ENCODE assay signal across 8 cellular contexts in the genomic region with DNA sequence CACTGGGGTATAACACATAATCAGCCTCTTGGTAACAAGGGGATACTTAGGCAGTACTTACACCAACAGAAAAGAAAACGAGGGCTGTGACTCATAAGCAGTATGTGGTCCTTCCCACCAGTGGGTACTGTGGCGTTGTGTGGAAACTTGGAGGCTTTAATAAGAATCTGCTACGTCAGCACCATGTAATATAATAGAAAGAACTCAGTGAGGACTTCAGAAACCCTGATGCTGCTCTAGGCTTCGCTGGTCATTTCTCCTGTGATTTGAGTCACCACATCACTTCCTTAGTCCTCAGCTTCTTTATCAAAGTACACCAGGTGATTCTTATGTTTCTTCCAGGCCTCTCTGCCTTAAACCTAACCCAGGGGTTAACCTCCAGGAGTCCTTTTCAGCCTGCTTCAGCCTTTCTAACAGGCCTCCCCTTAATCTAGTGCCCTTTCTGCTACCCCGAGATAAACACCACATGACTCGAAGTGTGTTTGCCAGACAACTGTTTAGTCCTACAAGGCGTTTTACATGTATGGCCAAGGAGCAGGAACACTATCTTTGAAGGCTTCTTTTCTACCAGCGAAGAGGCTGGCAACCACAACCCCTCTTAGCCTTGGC.
DNase-seq lines count a peak whose midpoint lies in the region; ATAC-seq and TF ChIP-seq lines count a peak whose summit lies in the region.

No MANE protein-coding gene starts in this region.

- ATAC-seq in GM19463 (IDR thresholded peaks at IDR 0.05; ENCODE audit: unreplicated experiment): peak; percentile 57
- ATAC-seq in HG03575 (IDR thresholded peaks at IDR 0.05; ENCODE audit: extremely low read depth, insufficient number of reproducible peaks, low FRiP score, unreplicated experiment): peak; percentile 65

- TF ChIP-seq CTCF in AG10803 (conservative IDR thresholded peaks at IDR 0.05; ENCODE audit: low read length): peak; percentile 42

- DNase-seq in AG10803 (ENCODE audit: low read depth): peak; percentile 81
- peak; percentile 51 for DNase-seq in activated T-cell treated with anti-CD3 and anti-CD28 coated beads, Interleukin-2, amount 50 U/mL, for 1 hour
- DNase-seq in glomerular endothelial cell (ENCODE audit: extremely low read depth, low read depth, low spot score): peak; percentile 68
- peak; percentile 62 to 67 for DNase-seq in stimulated activated CD4-positive, alpha-beta T cell treated with anti-CD3 and anti-CD28 coated beads, Interleukin-2, amount 100 ng/mL, for 24 hours
- no peak for DNase-seq in NCI-H2107 treated with DMSO at 0.1 percent for 48 hours (lab: John Stamatoyannopoulos, UW; ENCODE audit: unreplicated experiment)
- DNase-seq in NCI-H82 treated with DMSO at 0.1 percent for 48 hours (lab: John Stamatoyannopoulos, UW; ENCODE audit: unreplicated experiment): no peak

- H3K4me3 ChIP-seq in AG10803 (ENCODE audit: low read length): no peak overlapping the region

Comparison
In these comparisons a context has a peak if more than half of its experiments do, and no peak if none do; other contexts are left out.
1. DNase-seq: peak in AG10803 (single experiment), activated T-cell treated with anti-CD3 and anti-CD28 coated beads, Interleukin-2, amount 50 U/mL, for 1 hour (single experiment), glomerular endothelial cell (single experiment) and stimulated activated CD4-positive, alpha-beta T cell treated with anti-CD3 and anti-CD28 coated beads, Interleukin-2, amount 100 ng/mL, for 24 hours (2 of 2); none in NCI-H2107 treated with DMSO at 0.1 percent for 48 hours (single experiment) and NCI-H82 treated with DMSO at 0.1 percent for 48 hours (single experiment).